In the genomic region with DNA sequence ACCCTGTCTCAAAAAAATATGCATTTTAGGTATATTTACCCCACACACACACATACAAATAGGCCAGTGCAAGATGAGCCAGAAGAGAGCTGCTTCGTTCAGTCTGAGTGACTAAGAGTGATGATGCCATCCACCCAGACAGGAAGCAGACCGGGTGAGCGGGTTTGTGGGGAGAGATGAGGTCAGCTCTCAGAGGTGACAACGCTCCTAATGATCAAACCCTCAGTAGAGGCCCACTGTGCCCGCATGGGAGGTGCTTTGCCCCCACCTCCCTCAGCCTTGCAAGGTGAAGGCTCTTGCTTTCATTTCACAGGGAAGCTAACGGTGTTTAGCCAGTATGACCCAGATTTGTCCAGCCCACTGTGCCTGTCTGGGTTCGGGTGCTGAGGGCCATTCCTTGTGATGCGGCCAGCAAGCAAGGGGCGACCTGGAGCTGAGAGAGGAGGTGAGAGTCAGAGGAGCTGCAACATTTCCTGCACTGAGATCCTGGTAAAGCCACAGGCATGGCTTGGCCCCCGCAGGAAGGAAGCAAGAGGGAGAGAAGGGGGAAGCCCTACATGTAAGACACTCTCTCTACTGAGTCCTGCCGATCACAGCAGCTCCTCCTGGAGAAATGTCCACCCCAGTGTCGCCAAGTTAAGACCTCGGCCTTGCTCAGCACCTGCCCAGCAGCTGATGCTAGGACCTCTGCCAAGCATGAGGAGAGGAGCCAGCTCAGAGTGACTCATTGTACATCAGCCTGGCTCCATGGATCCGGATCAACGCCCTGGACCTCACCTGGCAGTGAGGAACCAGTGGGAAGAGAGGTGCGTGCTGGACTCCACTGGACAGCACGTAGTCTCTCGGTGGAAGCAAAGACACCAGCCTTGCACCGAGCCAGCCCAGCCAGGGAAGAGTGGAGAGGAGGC, we compare ENCODE assay signal across 8 cellular contexts. TPM values are rescaled to one million over a fixed set of nuclear protein-coding genes. Genes with fewer than 3 reads are reported as not detected.
DNase-seq lines count a peak whose midpoint lies in the region; ATAC-seq and TF ChIP-seq lines count a peak whose summit lies in the region.

No MANE protein-coding gene starts in this region.

- peak; percentile 92 for DNase-seq in CD14-positive monocyte (ENCODE audit: low spot score)
- DNase-seq in GM20000 (ENCODE audit: low spot score), result peak; percentile 81
- DNase-seq in T-cell, result peak; percentile 51 to 84 (median 77)
- DNase-seq in activated naive CD8-positive, alpha-beta T cell treated with anti-CD3 and anti-CD28 coated beads, Interleukin-2, amount 50 U/mL, for 24 hours, result peak; percentile 80
- peak; percentile 85 for DNase-seq in kidney glomerular epithelial cell (lab: John Stamatoyannopoulos, UW)
- peak; percentile 76 for DNase-seq in stimulated activated CD8-positive, alpha-beta memory T cell treated with anti-CD3 and anti-CD28 coated beads, Interleukin-12 subunit alpha, Interleukin-12 subunit beta, amount 100 ng/mL, for 4 hours (ENCODE audit: low read depth)
- DNase-seq in hippocampal formation (lab: John Stamatoyannopoulos, UW), result no peak

- intact Hi-C loops in CD14-positive monocyte (cut with micrococcal nuclease), result loop anchor here in 1 of 2 donors (5.0 kb wide), 1 partner anchor 47 kb away; no protein-coding TSS in a partner anchor

- POLR2A ChIA-PET in T-cell (lab: Charles Lee), result interaction anchor here (0.6 to 1.5 kb wide), 7 partner anchors 33 to 169 kb away, joined by 3 to 15 read pairs (median 6); a partner anchor contains a TSS

- H3K27me3 Mint-ChIP-seq in CD14-positive monocyte (ENCODE audit: low read depth in 3 of 3) (peaks cover 0 to 2% (median 1%) of the 10 kb centered on the region in 3 donors), T-cell (no peaks in the 10 kb centered on the region)
- no peaks in the 10 kb centered on the region for H3K27me3 Mint-ChIP-seq in activated naive CD8-positive, alpha-beta T cell treated with anti-CD3 and anti-CD28 coated beads, Interleukin-2, amount 50 U/mL, for 24 hours

- no peaks in the 10 kb centered on the region for H3K36me3 Mint-ChIP-seq in CD14-positive monocyte
- no peaks in the 10 kb centered on the region for H3K36me3 Mint-ChIP-seq in T-cell
- H3K36me3 Mint-ChIP-seq in activated naive CD8-positive, alpha-beta T cell treated with anti-CD3 and anti-CD28 coated beads, Interleukin-2, amount 50 U/mL, for 24 hours (ENCODE audit: low read depth), result no peaks in the 10 kb centered on the region

- H3K4me1 Mint-ChIP-seq in CD14-positive monocyte (peaks cover 37% of the 10 kb centered on the region), T-cell (peaks cover 30 to 46% (median 41%) of the 10 kb centered on the region in 3 donors)
- H3K4me1 Mint-ChIP-seq in activated naive CD8-positive, alpha-beta T cell treated with anti-CD3 and anti-CD28 coated beads, Interleukin-2, amount 50 U/mL, for 24 hours, result peaks cover 45% of the 10 kb centered on the region

- H3K9me3 Mint-ChIP-seq in CD14-positive monocyte, result no peaks in the 10 kb centered on the region
- H3K9me3 Mint-ChIP-seq in T-cell, result no peaks in the 10 kb centered on the region
- no peaks in the 10 kb centered on the region for H3K9me3 Mint-ChIP-seq in activated naive CD8-positive, alpha-beta T cell treated with anti-CD3 and anti-CD28 coated beads, Interleukin-2, amount 50 U/mL, for 24 hours

- H3K4me3 Mint-ChIP-seq in CD14-positive monocyte (peak overlapping the region; percentile 79 to 90), T-cell (peak overlapping the region; percentile 70 to 80 (median 75))
- peak overlapping the region; percentile 72 for H3K4me3 Mint-ChIP-seq in activated naive CD8-positive, alpha-beta T cell treated with anti-CD3 and anti-CD28 coated beads, Interleukin-2, amount 50 U/mL, for 24 hours

- ATAC-seq in HG03575 (IDR thresholded peaks at IDR 0.05; ENCODE audit: extremely low read depth, insufficient number of reproducible peaks, low FRiP score, unreplicated experiment) (peak; percentile 97), T-cell (replicated peaks in 1 of 4) (peak; percentile 97 to 98 (median 98))
- peak; percentile 100 for ATAC-seq in activated naive CD8-positive, alpha-beta T cell treated with anti-CD3 and anti-CD28 coated beads, Interleukin-2, amount 50 U/mL, for 24 hours

- H3K27ac Mint-ChIP-seq in CD14-positive monocyte (peak overlapping the region; percentile 66 to 94 (median 87)), T-cell (peak overlapping the region; percentile 95)
- peak overlapping the region; percentile 87 for H3K27ac Mint-ChIP-seq in activated naive CD8-positive, alpha-beta T cell treated with anti-CD3 and anti-CD28 coated beads, Interleukin-2, amount 50 U/mL, for 24 hours

- CTCF ChIA-PET in T-cell (lab: Charles Lee), result interaction anchor here (0.5 to 3.4 kb wide), 8 partner anchors 14 to 1025 kb away, joined by 3 to 23 read pairs (median 3); a partner anchor contains a TSS

- no peak for TF ChIP-seq CTCF in CD14-positive monocyte (IDR thresholded peaks at IDR 0.05)
- TF ChIP-seq CTCF in GM20000 (IDR thresholded peaks at IDR 0.05; ENCODE audit: extremely low read depth, missing control alignments), result no peak

RNA-seq across cellular contexts. Expression of a gene that starts 37.0 kb away (rescaled TPM):
- polyA plus RNA-seq in CD14-positive monocyte, result 10 to 100 TPM; 30.6 to 32.6 TPM
- 10 to 100 TPM; 29.0 to 60.0 (median 53.9) TPM for total RNA-seq in T-cell

RNA-seq across cellular contexts. Expression of a gene that starts 50.4 kb away (rescaled TPM):
- 1 to 10 TPM; 4.8 to 7.6 TPM for polyA plus RNA-seq in CD14-positive monocyte
- total RNA-seq in T-cell, result 10 to 100 TPM; 57.8 to 72.8 (median 65.1) TPM

RNA-seq across cellular contexts. Expression of a gene that starts 55.8 kb away (rescaled TPM):
- 10 to 100 TPM; 65.5 to 66.5 TPM for polyA plus RNA-seq in CD14-positive monocyte
- total RNA-seq in T-cell, result 10 to 100 TPM; 45.3 to 58.1 (median 48.4) TPM

Comparison
In these comparisons a context has a peak if more than half of its experiments do, and no peak if none do; other contexts are left out.
1. DNase-seq: peak in CD14-positive monocyte (single experiment), GM20000 (single experiment), T-cell (34 of 34), activated naive CD8-positive, alpha-beta T cell treated with anti-CD3 and anti-CD28 coated beads, Interleukin-2, amount 50 U/mL, for 24 hours (single experiment), kidney glomerular epithelial cell (single experiment) and stimulated activated CD8-positive, alpha-beta memory T cell treated with anti-CD3 and anti-CD28 coated beads, Interleukin-12 subunit alpha, Interleukin-12 subunit beta, amount 100 ng/mL, for 4 hours (single experiment); none in hippocampal formation (0 of 2).
2. Peak in every context shown above with its lines, with median percentiles within 50 percentile points of each other: H3K27ac Mint-ChIP-seq, H3K4me3 Mint-ChIP-seq and ATAC-seq.